ENCODE assay signal across 8 cellular contexts in the genomic region with DNA sequence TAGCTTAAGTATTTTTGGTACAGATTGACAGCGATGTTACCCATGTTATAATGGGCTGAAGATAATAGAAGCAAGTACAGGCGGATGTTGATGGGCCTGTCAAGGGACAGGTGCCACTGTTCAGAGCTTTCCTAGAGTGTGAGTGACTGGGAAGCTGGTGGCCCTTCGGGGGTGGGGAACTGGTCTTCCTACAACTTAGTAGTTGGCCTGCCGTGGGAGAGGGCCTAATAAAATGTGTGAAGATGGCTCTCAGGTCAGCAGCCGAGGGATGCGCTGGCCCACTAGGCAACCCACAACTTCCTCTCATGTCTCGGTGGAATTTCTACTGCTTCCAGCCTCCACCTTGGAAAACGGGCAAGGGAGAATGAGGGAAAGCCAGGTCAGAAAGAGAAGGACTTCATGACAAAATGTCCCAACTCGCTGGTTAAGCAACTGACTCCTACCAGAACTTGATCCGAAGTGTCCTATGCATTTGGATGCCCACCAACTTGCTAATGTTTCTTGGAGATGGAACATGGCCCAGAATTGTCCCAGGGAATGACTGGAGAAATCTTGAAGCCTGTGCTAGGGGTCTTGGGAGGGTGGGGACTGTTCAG. TPM values are rescaled to one million over a fixed set of nuclear protein-coding genes. Genes with fewer than 3 reads are reported as not detected.
A peak's percentile ranks its signal among the peaks of the same experiment; 100 is the strongest.
DNase-seq lines count a peak whose midpoint lies in the region; ATAC-seq and TF ChIP-seq lines count a peak whose summit lies in the region.

No MANE protein-coding gene starts in this region.

- TF ChIP-seq CTCF in upper lobe of left lung (IDR thresholded peaks at IDR 0.05): no peak

- peaks cover 32% of the 10 kb centered on the region for H3K4me1 Mint-ChIP-seq in activated naive CD4-positive, alpha-beta T cell treated with anti-CD3 and anti-CD28 coated beads, Interleukin-2, amount 50 U/mL, for 24 hours
- H3K4me1 Mint-ChIP-seq in activated naive CD8-positive, alpha-beta T cell treated with anti-CD3 and anti-CD28 coated beads, Interleukin-2, amount 50 U/mL, for 24 hours: peaks cover 24% of the 10 kb centered on the region
- H3K4me1 Mint-ChIP-seq in memory B cell: peaks cover 15% of the 10 kb centered on the region

- no peak for TF ChIP-seq EP300 in upper lobe of left lung (IDR thresholded peaks at IDR 0.05)

- TF ChIP-seq POLR2A in upper lobe of left lung (IDR thresholded peaks at IDR 0.05): no peak

- no peaks in the 10 kb centered on the region for H3K27me3 ChIP-seq in upper lobe of left lung

- peak overlapping the region; percentile 91 for H3K4me3 Mint-ChIP-seq in activated naive CD4-positive, alpha-beta T cell treated with anti-CD3 and anti-CD28 coated beads, Interleukin-2, amount 50 U/mL, for 24 hours
- H3K4me3 Mint-ChIP-seq in activated naive CD8-positive, alpha-beta T cell treated with anti-CD3 and anti-CD28 coated beads, Interleukin-2, amount 50 U/mL, for 24 hours: peak overlapping the region; percentile 82
- H3K4me3 Mint-ChIP-seq in memory B cell: peak overlapping the region; percentile 72

- H3K4me3 ChIP-seq in upper lobe of left lung: peak overlapping the region in 3 of 4 donors; percentile 66 to 93 (median 92)

- H3K36me3 ChIP-seq in upper lobe of left lung: peaks cover 3 to 37% (median 17%) of the 10 kb centered on the region in 4 donors

- H3K36me3 Mint-ChIP-seq in activated naive CD4-positive, alpha-beta T cell treated with anti-CD3 and anti-CD28 coated beads, Interleukin-2, amount 50 U/mL, for 24 hours: peaks cover 3% of the 10 kb centered on the region
- peaks cover 14% of the 10 kb centered on the region for H3K36me3 Mint-ChIP-seq in activated naive CD8-positive, alpha-beta T cell treated with anti-CD3 and anti-CD28 coated beads, Interleukin-2, amount 50 U/mL, for 24 hours (ENCODE audit: low read depth)
- peaks cover 9% of the 10 kb centered on the region for H3K36me3 Mint-ChIP-seq in memory B cell

- no peak for DNase-seq in activated naive CD4-positive, alpha-beta T cell treated with anti-CD3 and anti-CD28 coated beads, Interleukin-2, amount 50 U/mL, for 16 hours
- DNase-seq in activated naive CD8-positive, alpha-beta T cell treated with anti-CD3 and anti-CD28 coated beads, Interleukin-2, amount 50 U/mL, for 24 hours: no peak
- DNase-seq in memory B cell (ENCODE audit: low spot score in 2 of 2) (no peak), upper lobe of left lung (peak in 1 of 2 donors; percentile 28), NCI-H1417 (lab: John Stamatoyannopoulos, UW) (no peak), retina (no peak)

- H3K9me3 ChIP-seq in upper lobe of left lung: no peaks in the 10 kb centered on the region

- H3K27ac ChIP-seq in upper lobe of left lung: peak overlapping the region; percentile 12 to 99 (median 96)

- H3K27me3 Mint-ChIP-seq in activated naive CD4-positive, alpha-beta T cell treated with anti-CD3 and anti-CD28 coated beads, Interleukin-2, amount 50 U/mL, for 24 hours: no peaks in the 10 kb centered on the region
- no peaks in the 10 kb centered on the region for H3K27me3 Mint-ChIP-seq in activated naive CD8-positive, alpha-beta T cell treated with anti-CD3 and anti-CD28 coated beads, Interleukin-2, amount 50 U/mL, for 24 hours
- H3K27me3 Mint-ChIP-seq in memory B cell: no peaks in the 10 kb centered on the region

- 65 to 89% methylated on average over 10 of the region's 10 CpGs for WGBS in upper lobe of left lung, 2 donors

- peaks cover 13 to 16% (median 13%) of the 10 kb centered on the region in 4 donors for H3K4me1 ChIP-seq in upper lobe of left lung

- H3K9me3 Mint-ChIP-seq in activated naive CD4-positive, alpha-beta T cell treated with anti-CD3 and anti-CD28 coated beads, Interleukin-2, amount 50 U/mL, for 24 hours: no peaks in the 10 kb centered on the region
- no peaks in the 10 kb centered on the region for H3K9me3 Mint-ChIP-seq in activated naive CD8-positive, alpha-beta T cell treated with anti-CD3 and anti-CD28 coated beads, Interleukin-2, amount 50 U/mL, for 24 hours
- H3K9me3 Mint-ChIP-seq in memory B cell: no peaks in the 10 kb centered on the region

- H3K27ac Mint-ChIP-seq in activated naive CD4-positive, alpha-beta T cell treated with anti-CD3 and anti-CD28 coated beads, Interleukin-2, amount 50 U/mL, for 24 hours: peak overlapping the region; percentile 93
- H3K27ac Mint-ChIP-seq in activated naive CD8-positive, alpha-beta T cell treated with anti-CD3 and anti-CD28 coated beads, Interleukin-2, amount 50 U/mL, for 24 hours: peak overlapping the region; percentile 75
- peak overlapping the region; percentile 74 for H3K27ac Mint-ChIP-seq in memory B cell

- no peak for ATAC-seq in activated naive CD8-positive, alpha-beta T cell treated with anti-CD3 and anti-CD28 coated beads, Interleukin-2, amount 50 U/mL, for 24 hours
- ATAC-seq in memory B cell (ENCODE audit: low read depth) (no peak), upper lobe of left lung (ENCODE audit: low FRiP score in 2 of 2) (no peak), HG02973 (IDR thresholded peaks at IDR 0.05; ENCODE audit: unreplicated experiment) (no peak)

RNA-seq across cellular contexts. Expression of gene GYG1, which starts 1.4 kb away (rescaled TPM):
- 10 to 100 TPM; 10.5 to 48.6 (median 31.5) TPM for total RNA-seq in upper lobe of left lung
